16 cellular contexts compared by ENCODE assay signal in the genomic region with DNA sequence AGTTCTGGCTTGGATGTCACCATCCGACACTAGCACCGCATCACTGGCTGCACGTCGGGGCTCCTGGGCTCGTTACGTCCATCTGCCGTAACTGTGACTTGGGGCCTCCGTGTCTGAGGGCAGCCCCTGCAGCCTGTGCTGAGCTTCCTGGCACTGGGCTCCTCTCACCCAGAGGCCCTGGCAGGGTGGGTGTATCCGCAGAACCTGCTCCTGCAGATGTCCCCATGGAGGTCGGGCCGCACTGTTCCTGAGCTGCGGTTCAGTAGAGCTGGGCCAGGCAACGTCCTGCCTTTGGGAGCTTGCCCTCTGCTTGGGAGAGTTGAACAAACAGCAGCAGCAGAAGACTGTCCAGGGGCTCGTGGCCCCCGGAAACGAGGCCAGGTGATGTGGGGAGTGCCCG.
"Had no signal": no experiment of that assay in that cellular context is flagged by ENCODE, and none has a peak within 500 bp of the region (broad histone marks: within the 10 kb centered on the region; RNA-seq: fewer than 3 reads in every experiment).

No MANE protein-coding gene starts in this region.

- H3K9me3 Mint-ChIP-seq: activated T-helper 17 cell treated with anti-CD3 and anti-CD28 coated beads, Interleukin-2, amount 50 U/mL, for 72 hours; effector memory CD8-positive, alpha-beta T cell; neural progenitor cell had no signal

- H3K27ac Mint-ChIP-seq: activated CD8-positive, alpha-beta T cell treated with anti-CD3 and anti-CD28 coated beads, Interleukin-2, amount 10 ng/mL, durations not matched to agents 7 days and 5 days; activated T-helper 17 cell treated with anti-CD3 and anti-CD28 coated beads, Interleukin-2, amount 50 U/mL, for 72 hours; effector memory CD8-positive, alpha-beta T cell; neural progenitor cell had no signal

- H3K36me3 ChIP-seq: neural progenitor cell, stomach, upper lobe of left lung had no signal

- H3K27ac ChIP-seq: epithelial cell of prostate, neural progenitor cell, stomach, testis, upper lobe of left lung had no signal

- H3K36me3 Mint-ChIP-seq: neural progenitor cell had no signal

- H3K27me3 ChIP-seq: neural progenitor cell, testis, upper lobe of left lung had no signal

- DNase-seq: activated CD4-positive, alpha-beta T cell treated with anti-CD3 and anti-CD28 coated beads for 48 hours; activated CD8-positive, alpha-beta T cell treated with anti-CD3 and anti-CD28 coated beads, Interleukin-2, amount 10 ng/mL, durations not matched to agents 7 days and 5 days; activated naive CD4-positive, alpha-beta T cell treated with Interleukin-2 at 50 U/mL for 16 hours; activated T-cell treated with anti-CD3 and anti-CD28 coated beads for 4 hours; anterior cingulate cortex; dermis blood vessel endothelial cell; effector memory CD8-positive, alpha-beta T cell; foreskin melanocyte; mammary epithelial cell; stomach; T-helper 2 cell; testis had no signal

- H3K4me2 ChIP-seq: neural progenitor cell had no signal

- H3K9ac ChIP-seq: neural progenitor cell had no signal

- H3K4me3 ChIP-seq: neural progenitor cell, stomach, testis, upper lobe of left lung had no signal

- H3K9me3 ChIP-seq: stomach, testis, upper lobe of left lung had no signal

- H3K4me3 Mint-ChIP-seq: activated CD8-positive, alpha-beta T cell treated with anti-CD3 and anti-CD28 coated beads, Interleukin-2, amount 10 ng/mL, durations not matched to agents 7 days and 5 days; activated T-helper 17 cell treated with anti-CD3 and anti-CD28 coated beads, Interleukin-2, amount 50 U/mL, for 72 hours; effector memory CD8-positive, alpha-beta T cell; neural progenitor cell had no signal
